1 cellular context compared by ENCODE assay signal in genomic region chr15:37204698-37205097, GRCh38.
TF ChIP-seq lines count a peak whose summit lies in the region.

No MANE protein-coding gene starts in this region.

TF ChIP-seq in GM23338, 12 proteins besides CTCF, POLR2A, EP300 and RAD21 (continued from another document):
- no peak for TF ChIP-seq REST (IDR thresholded peaks at IDR 0.05; ENCODE audit: unreplicated experiment)
- no peak for TF ChIP-seq ZNF331 (CRISPR knock-in tag; IDR thresholded peaks at IDR 0.05; ENCODE audit: low read depth)
- no peak for TF ChIP-seq CREB1 (CRISPR knock-in tag; IDR thresholded peaks at IDR 0.05; ENCODE audit: low read depth)
- no peak for TF ChIP-seq JUNB (IDR thresholded peaks at IDR 0.05; ENCODE audit: unreplicated experiment)
- no peak for TF ChIP-seq ZNF114 (CRISPR knock-in tag; IDR thresholded peaks at IDR 0.05)
